16 cellular contexts compared by ENCODE assay signal in the genomic region with DNA sequence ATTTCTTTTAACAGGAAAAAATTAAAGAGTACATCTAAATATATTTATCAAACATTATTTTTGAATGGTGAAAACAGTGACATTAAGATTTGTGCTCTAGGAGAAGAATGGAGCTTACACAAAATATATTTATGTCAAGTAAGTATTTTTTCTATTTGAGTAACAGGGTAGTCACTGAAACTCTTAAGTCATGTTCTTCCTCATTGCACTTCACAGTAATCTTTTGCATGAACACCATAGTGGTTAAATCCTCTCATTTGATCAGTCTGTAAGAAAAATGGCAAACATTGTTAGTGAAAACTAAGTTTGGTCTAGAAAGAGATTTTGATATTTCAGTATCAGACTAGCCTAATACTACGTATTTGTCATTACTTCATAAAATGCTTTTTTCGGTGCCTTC.
"Had no signal": no experiment of that assay in that cellular context is flagged by ENCODE, and none has a peak within 500 bp of the region (broad histone marks: within the 10 kb centered on the region; RNA-seq: fewer than 3 reads in every experiment).

No MANE protein-coding gene starts in this region.

- H3K27ac ChIP-seq: epithelial cell of prostate had no signal

- H3K27me3 Mint-ChIP-seq: activated B cell treated with CpG ODN at 0.5 μM for 24 hours; activated CD4-positive, alpha-beta T cell treated with anti-CD3 and anti-CD28 coated beads, Interleukin-2, amount 10 ng/mL, durations not matched to agents 24 days and 14 days; activated naive CD4-positive, alpha-beta T cell treated with anti-CD3 and anti-CD28 coated beads, Interleukin-2, amount 10 ng/mL, durations not matched to agents 7 days and 5 days; naive thymus-derived CD8-positive, alpha-beta T cell; stimulated activated memory B cell treated with anti-CD40 and anti-IgM and Interleukin-4, amounts not matched to agents 10 μg/mL and 1 μg/mL and 100 μg/mL, for 72 hours had no signal

- ATAC-seq: left ventricle myocardium superior; naive thymus-derived CD8-positive, alpha-beta T cell; stimulated activated memory B cell treated with anti-CD40 and anti-IgM and Interleukin-4, amounts not matched to agents 10 μg/mL and 1 μg/mL and 100 μg/mL, for 72 hours had no signal

- DNase-seq: activated B cell treated with CpG ODN at 0.5 μM for 24 hours; activated CD4-positive, alpha-beta T cell treated with anti-CD3 and anti-CD28 coated beads, Interleukin-2, amount 10 ng/mL, durations not matched to agents 24 days and 14 days; activated CD8-positive, alpha-beta memory T cell treated with anti-CD3 and anti-CD28 coated beads, Interleukin-2, amount 50 U/mL, for 48 hours; activated naive CD4-positive, alpha-beta T cell treated with anti-CD3 and anti-CD28 coated beads, Interleukin-2, amount 10 ng/mL, durations not matched to agents 7 days and 5 days; dermis blood vessel endothelial cell; foreskin melanocyte; head of caudate nucleus; kidney glomerular epithelial cell; left ventricle myocardium superior; mesenchymal stem cell; naive thymus-derived CD8-positive, alpha-beta T cell had no signal

- H3K27ac Mint-ChIP-seq: activated B cell treated with CpG ODN at 0.5 μM for 24 hours; activated CD4-positive, alpha-beta T cell treated with anti-CD3 and anti-CD28 coated beads, Interleukin-2, amount 10 ng/mL, durations not matched to agents 24 days and 14 days; activated naive CD4-positive, alpha-beta T cell treated with anti-CD3 and anti-CD28 coated beads, Interleukin-2, amount 10 ng/mL, durations not matched to agents 7 days and 5 days; activated T-helper 2 cell treated with anti-CD3 and anti-CD28 coated beads, Interferon-gamma antibody, Interleukin-2, Interleukin-4, amounts not matched to agents 10 μg/mL and 5 μg/mL and 100 μg/mL, durations not matched to agents 14 hours and 24 hours and 36 hours; stimulated activated memory B cell treated with anti-CD40 and anti-IgM and Interleukin-4, amounts not matched to agents 10 μg/mL and 1 μg/mL and 100 μg/mL, for 72 hours had no signal

- FAIRE-seq: astrocyte, bronchial epithelial cell had no signal

- H3K4me3 Mint-ChIP-seq: activated B cell treated with CpG ODN at 0.5 μM for 24 hours; activated CD4-positive, alpha-beta T cell treated with anti-CD3 and anti-CD28 coated beads, Interleukin-2, amount 10 ng/mL, durations not matched to agents 24 days and 14 days; activated naive CD4-positive, alpha-beta T cell treated with anti-CD3 and anti-CD28 coated beads, Interleukin-2, amount 10 ng/mL, durations not matched to agents 7 days and 5 days; stimulated activated memory B cell treated with anti-CD40 and anti-IgM and Interleukin-4, amounts not matched to agents 10 μg/mL and 1 μg/mL and 100 μg/mL, for 72 hours had no signal

- H3K9me3 Mint-ChIP-seq: activated B cell treated with CpG ODN at 0.5 μM for 24 hours; activated CD4-positive, alpha-beta T cell treated with anti-CD3 and anti-CD28 coated beads, Interleukin-2, amount 10 ng/mL, durations not matched to agents 24 days and 14 days; activated naive CD4-positive, alpha-beta T cell treated with anti-CD3 and anti-CD28 coated beads, Interleukin-2, amount 10 ng/mL, durations not matched to agents 7 days and 5 days; activated T-helper 2 cell treated with anti-CD3 and anti-CD28 coated beads, Interferon-gamma antibody, Interleukin-2, Interleukin-4, amounts not matched to agents 10 μg/mL and 5 μg/mL and 100 μg/mL, durations not matched to agents 14 hours and 24 hours and 36 hours; naive thymus-derived CD8-positive, alpha-beta T cell; stimulated activated memory B cell treated with anti-CD40 and anti-IgM and Interleukin-4, amounts not matched to agents 10 μg/mL and 1 μg/mL and 100 μg/mL, for 72 hours had no signal
